ENCODE assay signal across 8 cellular contexts in the genomic region with DNA sequence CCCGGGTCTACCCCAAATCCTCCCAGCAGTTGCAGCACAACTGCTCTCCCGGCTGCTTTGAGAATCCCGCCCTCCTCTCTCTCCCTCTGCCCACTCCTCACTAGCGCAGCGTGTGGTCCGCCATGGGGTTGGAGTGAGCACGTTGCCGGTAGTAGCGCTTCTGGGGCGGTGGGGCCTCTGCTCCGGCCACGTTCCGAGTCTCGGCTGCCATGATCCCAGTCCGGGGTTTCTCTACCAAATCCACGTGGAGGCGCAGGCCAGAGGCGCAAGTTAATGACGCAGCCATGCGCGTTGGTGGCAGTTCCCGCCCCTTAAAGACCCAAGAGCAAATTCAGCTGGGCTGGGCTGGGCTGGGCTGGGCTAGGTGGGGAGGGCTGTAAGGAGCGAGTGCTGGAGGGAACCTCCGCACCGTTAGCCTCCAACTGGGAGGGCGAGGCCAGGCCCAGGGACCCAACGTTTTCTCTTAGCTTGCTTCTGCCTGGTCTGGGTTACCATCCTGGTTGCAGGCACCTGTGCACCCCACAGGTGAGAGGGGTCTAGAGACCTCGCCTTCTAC. TPM values are rescaled to one million over a fixed set of nuclear protein-coding genes. Genes with fewer than 3 reads are reported as not detected.
DNase-seq lines count a peak whose midpoint lies in the region; ATAC-seq and FAIRE-seq lines count a peak whose summit lies in the region.

A gene (minus strand): TSS at position 233 of the 556 bp plus-strand sequence. CDS start 22 bp downstream, at position 211.

- peaks cover 39% of the 10 kb centered on the region for H3K4me1 Mint-ChIP-seq in activated T-helper 1 cell treated with anti-CD3 and anti-CD28 coated beads, Interleukin-12 subunit alpha, Interleukin-12 subunit beta, Interleukin-2, Interleukin-4 antibody, amounts not matched to agents 30 ng/mL and 10 ng/mL and 1 ng/mL, durations not matched to agents 14 hours and 24 hours and 36 hours (ENCODE audit: low read depth)
- peaks cover 20 to 34% (median 25%) of the 10 kb centered on the region in 7 donors for H3K4me1 Mint-ChIP-seq in naive thymus-derived CD4-positive, alpha-beta T cell
- peaks cover 17 to 38% of the 10 kb centered on the region in 2 donors for H3K4me1 Mint-ChIP-seq in stimulated activated naive B cell treated with anti-CD40 and anti-IgM and Interleukin-4, amounts not matched to agents 10 μg/mL and 1 μg/mL and 100 μg/mL, for 72 hours

- H3K36me3 Mint-ChIP-seq in activated T-helper 1 cell treated with anti-CD3 and anti-CD28 coated beads, Interleukin-12 subunit alpha, Interleukin-12 subunit beta, Interleukin-2, Interleukin-4 antibody, amounts not matched to agents 30 ng/mL and 10 ng/mL and 1 ng/mL, durations not matched to agents 14 hours and 24 hours and 36 hours (ENCODE audit: low read depth) = peaks cover 37% of the 10 kb centered on the region
- H3K36me3 Mint-ChIP-seq in naive thymus-derived CD4-positive, alpha-beta T cell = peaks cover 0 to 14% (median 5%) of the 10 kb centered on the region in 5 donors
- H3K36me3 Mint-ChIP-seq in stimulated activated naive B cell treated with anti-CD40 and anti-IgM and Interleukin-4, amounts not matched to agents 10 μg/mL and 1 μg/mL and 100 μg/mL, for 72 hours = peaks cover 37 to 55% of the 10 kb centered on the region in 2 donors

- peaks cover 6 to 12% of the 10 kb centered on the region in 2 donors for H3K4me1 ChIP-seq in naive thymus-derived CD4-positive, alpha-beta T cell (ENCODE audit: control insufficient read depth in 2 of 2, insufficient read depth in 2 of 2, low read length in 2 of 2)

- H3K36me3 ChIP-seq in naive thymus-derived CD4-positive, alpha-beta T cell (ENCODE audit: control insufficient read depth in 2 of 3, insufficient read depth in 3 of 3, low read length in 3 of 3) = peaks cover 0 to 18% (median 0%) of the 10 kb centered on the region in 3 experiments

- no peaks in the 10 kb centered on the region for H3K9me3 ChIP-seq in naive thymus-derived CD4-positive, alpha-beta T cell (ENCODE audit: control insufficient read depth in 2 of 3, low read length in 3 of 3)

- FAIRE-seq in RCC 7860 (lab: Jason Lieb, UNC) = no peak

- H3K4me3 ChIP-seq in naive thymus-derived CD4-positive, alpha-beta T cell (ENCODE audit: low read length) = peak within 1 kb of the TSS; percentile 99

- H3K9me3 Mint-ChIP-seq in activated T-helper 1 cell treated with anti-CD3 and anti-CD28 coated beads, Interleukin-12 subunit alpha, Interleukin-12 subunit beta, Interleukin-2, Interleukin-4 antibody, amounts not matched to agents 30 ng/mL and 10 ng/mL and 1 ng/mL, durations not matched to agents 14 hours and 24 hours and 36 hours = no peaks in the 10 kb centered on the region
- H3K9me3 Mint-ChIP-seq in naive thymus-derived CD4-positive, alpha-beta T cell = no peaks in the 10 kb centered on the region
- H3K9me3 Mint-ChIP-seq in stimulated activated naive B cell treated with anti-CD40 and anti-IgM and Interleukin-4, amounts not matched to agents 10 μg/mL and 1 μg/mL and 100 μg/mL, for 72 hours = no peaks in the 10 kb centered on the region

- intact Hi-C loops in activated T-helper 1 cell treated with anti-CD3 and anti-CD28 coated beads, Interleukin-12 subunit alpha, Interleukin-12 subunit beta, Interleukin-2, Interleukin-4 antibody, amounts not matched to agents 30 ng/mL and 10 ng/mL and 1 ng/mL, durations not matched to agents 14 hours and 24 hours and 36 hours (cut with micrococcal nuclease) = loop anchor here (1.0 to 5.0 kb wide), 7 partner anchors 10 to 1825 kb away; a partner anchor contains a TSS
- intact Hi-C loops in naive thymus-derived CD4-positive, alpha-beta T cell (cut with micrococcal nuclease) = loop anchor here (1.0 kb wide), 7 partner anchors 10 to 1304 kb away; a partner anchor contains a TSS

- CTCF ChIA-PET in naive thymus-derived CD4-positive, alpha-beta T cell (lab: Charles Lee) = interaction anchor here (0.6 to 1.8 kb wide), 5 partner anchors 10 to 129 kb away, joined by 3 to 10 read pairs (median 8); a partner anchor contains a TSS

- H3K27me3 ChIP-seq in naive thymus-derived CD4-positive, alpha-beta T cell (ENCODE audit: control insufficient read depth in 2 of 2, insufficient read depth in 2 of 2, low read length in 2 of 2) = no peaks in the 10 kb centered on the region

- H3K4me3 Mint-ChIP-seq in activated T-helper 1 cell treated with anti-CD3 and anti-CD28 coated beads, Interleukin-12 subunit alpha, Interleukin-12 subunit beta, Interleukin-2, Interleukin-4 antibody, amounts not matched to agents 30 ng/mL and 10 ng/mL and 1 ng/mL, durations not matched to agents 14 hours and 24 hours and 36 hours = peak within 1 kb of the TSS; percentile 93
- H3K4me3 Mint-ChIP-seq in naive thymus-derived CD4-positive, alpha-beta T cell = peak within 1 kb of the TSS; percentile 88 to 97 (median 94)
- H3K4me3 Mint-ChIP-seq in stimulated activated naive B cell treated with anti-CD40 and anti-IgM and Interleukin-4, amounts not matched to agents 10 μg/mL and 1 μg/mL and 100 μg/mL, for 72 hours = peak within 1 kb of the TSS; percentile 97 to 99

- H3K27me3 Mint-ChIP-seq in activated T-helper 1 cell treated with anti-CD3 and anti-CD28 coated beads, Interleukin-12 subunit alpha, Interleukin-12 subunit beta, Interleukin-2, Interleukin-4 antibody, amounts not matched to agents 30 ng/mL and 10 ng/mL and 1 ng/mL, durations not matched to agents 14 hours and 24 hours and 36 hours (ENCODE audit: insufficient read depth) = no peaks in the 10 kb centered on the region
- peaks cover 0 to 3% (median under 1%) of the 10 kb centered on the region in 5 donors for H3K27me3 Mint-ChIP-seq in naive thymus-derived CD4-positive, alpha-beta T cell
- H3K27me3 Mint-ChIP-seq in stimulated activated naive B cell treated with anti-CD40 and anti-IgM and Interleukin-4, amounts not matched to agents 10 μg/mL and 1 μg/mL and 100 μg/mL, for 72 hours = peaks cover 4 to 7% of the 10 kb centered on the region in 2 donors

- peak; percentile 82 for ATAC-seq in GM21723 (IDR thresholded peaks at IDR 0.05; ENCODE audit: unreplicated experiment)
- peak; percentile 92 for ATAC-seq in naive thymus-derived CD4-positive, alpha-beta T cell
- ATAC-seq in stimulated activated naive B cell treated with anti-CD40 and anti-IgM and Interleukin-4, amounts not matched to agents 10 μg/mL and 1 μg/mL and 100 μg/mL, for 72 hours (replicated peaks) = peak; percentile 91 to 93

- DNase-seq in DMS53 treated with DMSO at 0.1 percent for 48 hours (lab: John Stamatoyannopoulos, UW; ENCODE audit: unreplicated experiment) (peak; percentile 96), KG1 (lab: John Stamatoyannopoulos, UW) (peak; percentile 51), RCC 7860 (ENCODE audit: low spot score) (peak; percentile 87), fibroblast of gingiva (ENCODE audit: low read depth) (peak; percentile 93)
- DNase-seq in activated T-helper 1 cell treated with anti-CD3 and anti-CD28 coated beads, Interleukin-12 subunit alpha, Interleukin-12 subunit beta, Interleukin-2, Interleukin-4 antibody, amounts not matched to agents 30 ng/mL and 10 ng/mL and 1 ng/mL, durations not matched to agents 14 hours and 24 hours and 36 hours (ENCODE audit: low spot score) = peak; percentile 90
- DNase-seq in naive thymus-derived CD4-positive, alpha-beta T cell = peak; percentile 70 to 91 (median 86)
- DNase-seq in stimulated activated naive B cell treated with anti-CD40 and anti-IgM and Interleukin-4, amounts not matched to agents 10 μg/mL and 1 μg/mL and 100 μg/mL, for 72 hours = peak; percentile 93

- H3K27ac ChIP-seq in naive thymus-derived CD4-positive, alpha-beta T cell (ENCODE audit: low read depth, low read length) = peak within 1 kb of the TSS; percentile 90

- POLR2A ChIA-PET in naive thymus-derived CD4-positive, alpha-beta T cell (lab: Charles Lee) = interaction anchor here (0.7 to 1.3 kb wide), 6 partner anchors 9 to 125 kb away, joined by 3 to 7 read pairs (median 3); no protein-coding TSS in a partner anchor

- H3K27ac Mint-ChIP-seq in activated T-helper 1 cell treated with anti-CD3 and anti-CD28 coated beads, Interleukin-12 subunit alpha, Interleukin-12 subunit beta, Interleukin-2, Interleukin-4 antibody, amounts not matched to agents 30 ng/mL and 10 ng/mL and 1 ng/mL, durations not matched to agents 14 hours and 24 hours and 36 hours = peak within 1 kb of the TSS; percentile 99
- peak within 1 kb of the TSS; percentile 74 to 98 (median 97) for H3K27ac Mint-ChIP-seq in naive thymus-derived CD4-positive, alpha-beta T cell
- H3K27ac Mint-ChIP-seq in stimulated activated naive B cell treated with anti-CD40 and anti-IgM and Interleukin-4, amounts not matched to agents 10 μg/mL and 1 μg/mL and 100 μg/mL, for 72 hours = peak within 1 kb of the TSS; percentile 99

RNA-seq across cellular contexts. Expression of the gene that starts here (rescaled TPM):
- 89.7 and 90.0 TPM in 2 replicates for total RNA-seq in activated T-helper 1 cell treated with anti-CD3 and anti-CD28 coated beads, Interleukin-12 subunit alpha, Interleukin-12 subunit beta, Interleukin-2, Interleukin-4 antibody, amounts not matched to agents 30 ng/mL and 10 ng/mL and 1 ng/mL, durations not matched to agents 14 hours and 24 hours and 36 hours
- total RNA-seq in naive thymus-derived CD4-positive, alpha-beta T cell = 10 to 100 TPM; 11.8 to 30.9 (median 16.0) TPM
- 10 to 100 TPM; 13.1 to 20.5 TPM for polyA plus RNA-seq in naive thymus-derived CD4-positive, alpha-beta T cell

Comparison
In these comparisons a context has a peak if more than half of its experiments do, and no peak if none do; other contexts are left out.
1. Peak in every context shown above with its lines: DNase-seq, ATAC-seq, H3K4me3 ChIP-seq and H3K27ac ChIP-seq.